ENCODE assay signal across 1 cellular context in the genomic region with DNA sequence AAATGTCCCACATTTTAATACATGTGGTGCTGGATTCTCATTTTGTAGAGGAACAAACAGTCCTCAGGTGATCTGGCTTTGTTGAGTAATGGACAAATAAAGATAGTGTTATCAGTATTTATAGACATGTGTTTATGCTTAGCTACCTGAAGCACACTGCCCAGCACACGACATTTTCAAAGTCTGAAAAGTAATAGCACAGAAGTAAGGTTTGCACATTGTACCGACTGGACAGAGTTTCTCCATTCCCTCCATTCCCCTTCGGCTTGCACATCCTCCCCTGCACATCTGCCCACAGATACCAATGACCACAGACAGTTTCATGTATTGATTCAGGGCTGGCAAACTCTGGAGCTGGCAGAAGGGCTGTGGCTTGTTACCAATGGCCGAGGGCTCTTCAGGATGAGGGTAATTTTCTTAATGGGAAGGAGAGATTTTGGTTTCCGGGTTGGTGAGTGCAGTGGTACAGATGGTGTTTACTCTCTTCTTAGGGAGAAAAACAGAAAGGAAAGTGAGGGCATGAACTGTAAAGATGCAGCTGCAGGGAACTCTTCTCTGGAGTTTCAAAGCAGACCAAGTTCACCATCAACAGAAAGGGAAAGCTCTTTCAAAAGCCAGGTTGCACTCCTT.
TF ChIP-seq lines count a peak whose summit lies in the region.

No MANE protein-coding gene starts in this region.

TF ChIP-seq in GM23338, 12 proteins besides CTCF, POLR2A, EP300 and RAD21 (continued from another document):
- TF ChIP-seq ZNF462 (CRISPR knock-in tag; IDR thresholded peaks at IDR 0.05) = no peak
- no peak for TF ChIP-seq ZNF114 (CRISPR knock-in tag; IDR thresholded peaks at IDR 0.05)
- TF ChIP-seq POLR2AphosphoS5 (IDR thresholded peaks at IDR 0.05; ENCODE audit: low read depth) = no peak
- no peak for TF ChIP-seq STAT1 (IDR thresholded peaks at IDR 0.05; ENCODE audit: unreplicated experiment)
- TF ChIP-seq NANOG (IDR thresholded peaks at IDR 0.05; ENCODE audit: borderline replicate concordance) = no peak
- no peak for TF ChIP-seq JUNB (IDR thresholded peaks at IDR 0.05; ENCODE audit: unreplicated experiment)
- no peak for TF ChIP-seq REST (IDR thresholded peaks at IDR 0.05; ENCODE audit: unreplicated experiment)
- no peak for TF ChIP-seq EZH2 (IDR thresholded peaks at IDR 0.05; ENCODE audit: low read depth, unreplicated experiment)
- no peak for TF ChIP-seq ETS1 (IDR thresholded peaks at IDR 0.05)
- TF ChIP-seq EZH2phosphoT487 (IDR thresholded peaks at IDR 0.05; ENCODE audit: unreplicated experiment) = no peak
TF ChIP-seq in GM23338: peak in this region for 0.
